19 cellular contexts compared by ENCODE assay signal in genomic region chr3:71033681-71034220, GRCh38.
DNase-seq lines count a peak whose midpoint lies in the region; ATAC-seq, FAIRE-seq and TF ChIP-seq lines count a peak whose summit lies in the region.
"Had no signal": no experiment of that assay in that cellular context is flagged by ENCODE, and none has a peak within 500 bp of the region (broad histone marks: within the 10 kb centered on the region; RNA-seq: fewer than 3 reads in every experiment).

No MANE protein-coding gene starts in this region.

- no peak overlapping the region for H2AFZ ChIP-seq in HepG2 (ENCODE audit: low read length)

- no peak for TF ChIP-seq RAD21 in HepG2 (CRISPR knock-in tag; IDR thresholded peaks at IDR 0.05)

- no peak for FAIRE-seq in HepG2 (lab: Jason Lieb, UNC)
- FAIRE-seq: GM12878 had no signal

- ATAC-seq in HepG2, result no peak
- ATAC-seq in right lobe of liver, result no peak
- ATAC-seq in GM18909 (IDR thresholded peaks at IDR 0.05; ENCODE audit: poor library complexity, unreplicated experiment), result no peak
- ATAC-seq in GM21447 (IDR thresholded peaks at IDR 0.05; ENCODE audit: unreplicated experiment), result no peak
- ATAC-seq: GM12878 had no signal

- H3K36me3 ChIP-seq in HepG2 (replicated peaks in 1 of 2; ENCODE audit: control insufficient read depth in 1 of 2, insufficient read depth in 2 of 2, low read length in 2 of 2) (peaks cover 19 to 71% of the 10 kb centered on the region in 2 experiments), right lobe of liver (peaks cover 0 to 10% (median 0%) of the 10 kb centered on the region in 4 donors), transverse colon (peaks cover 0 to 8% (median 0%) of the 10 kb centered on the region in 4 donors)
- H3K36me3 ChIP-seq: HAP-1 had no signal

- TF ChIP-seq EP300 in HepG2 (IDR thresholded peaks at IDR 0.05; ENCODE audit: low read depth in 2 of 2, low read length in 2 of 2) (no peak), HepG2 (CRISPR knock-in tag; IDR thresholded peaks at IDR 0.05; ENCODE audit: borderline replicate concordance) (no peak), transverse colon (IDR thresholded peaks at IDR 0.05; ENCODE audit: low read depth) (no peak)

- intact Hi-C loops in HepG2 (cut with micrococcal nuclease; ENCODE audit: unreplicated experiment) (no loop called here), right lobe of liver (cut with DNase I) (no loop called here), transverse colon (cut with DNase I; ENCODE audit: low total_unique reads) (no loop called here)

- H3K4me3 ChIP-seq in HepG2 (replicated peaks in 1 of 3; ENCODE audit: insufficient read depth in 1 of 3, low read depth in 2 of 3, low read length in 3 of 3) (no peak overlapping the region), right lobe of liver (no peak overlapping the region), transverse colon (no peak overlapping the region)
- H3K4me3 ChIP-seq: GM12878, HAP-1, lung, MG63 had no signal

- TF ChIP-seq POLR2A in HepG2 (IDR thresholded peaks at IDR 0.05; ENCODE audit: insufficient read depth in 1 of 2, low read depth in 2 of 2, low read length in 2 of 2) (no peak), right lobe of liver (IDR thresholded peaks at IDR 0.05) (no peak), transverse colon (IDR thresholded peaks at IDR 0.05) (no peak)

- 0 out of 2 replicates have a peak, but pooled peaks cover 4% of the 10 kb centered on the region for H4K20me1 ChIP-seq in HepG2 (ENCODE audit: insufficient read depth, low read length)

- no peak overlapping the region for H3K4me2 ChIP-seq in HepG2 (ENCODE audit: low read depth, low read length)

- POLR2A ChIA-PET in HepG2 (lab: Yijun Ruan, JAX), result no interaction called here

- H3K79me2 ChIP-seq in HepG2 (ENCODE audit: insufficient read depth, low read length), result peaks cover 25% of the 10 kb centered on the region

- no peaks in the 10 kb centered on the region for H3K9me3 Mint-ChIP-seq in activated naive CD8-positive, alpha-beta T cell (ENCODE audit: low read depth)
- H3K9me3 Mint-ChIP-seq in glutamatergic neuron (ENCODE audit: unreplicated experiment), result peaks cover 9% of the 10 kb centered on the region

- in situ Hi-C loops in HepG2 (cut with HindIII; ENCODE audit: extremely low pct_ligation_motif_present, low pct_unique_long_range_greater_than_20kb), result no loop called here
- in situ Hi-C loops in transverse colon (cut with MboI; ENCODE audit: low pct_ligation_motif_present in 1 of 4, low pct_unique_long_range_greater_than_20kb in 1 of 4, low sequenced_read_pairs in 3 of 4), result no loop called here

- WGBS in HepG2 (ENCODE audit: low lambda C conversion rate), result 99% methylated on average over 8 of the region's 9 CpGs
- 92% methylated on average over 4 of the region's 9 CpGs for WGBS in right lobe of liver (ENCODE audit: insufficient coverage, low coverage, low lambda C conversion rate, missing lambda C conversion rate)
- WGBS in transverse colon (ENCODE audit: low coverage in 1 of 2), 2 donors, result 85 to 93% methylated on average over 5 to 9 of the region's 9 CpGs

- H3K27me3 ChIP-seq in HepG2 (ENCODE audit: control insufficient read depth in 1 of 2, insufficient read depth in 2 of 2, low read length in 2 of 2) (no peaks in the 10 kb centered on the region), right lobe of liver (no peaks in the 10 kb centered on the region), transverse colon (no peaks in the 10 kb centered on the region)
- H3K27me3 ChIP-seq: MG63 had no signal

- peaks cover 27% of the 10 kb centered on the region for H3K36me3 Mint-ChIP-seq in activated naive CD8-positive, alpha-beta T cell
- H3K36me3 Mint-ChIP-seq in glutamatergic neuron (ENCODE audit: unreplicated experiment), result no peaks in the 10 kb centered on the region

- TF ChIP-seq CTCF in HepG2 (CRISPR knock-in tag; IDR thresholded peaks at IDR 0.05) (no peak), right lobe of liver (IDR thresholded peaks at IDR 0.05) (no peak), glutamatergic neuron (IDR thresholded peaks at IDR 0.05; ENCODE audit: partially characterized antibody, unreplicated experiment) (no peak), transverse colon (IDR thresholded peaks at IDR 0.05) (no peak)

- H3K4me1 Mint-ChIP-seq in activated naive CD8-positive, alpha-beta T cell (ENCODE audit: low read depth), result peaks cover 90% of the 10 kb centered on the region
- peaks cover 41% of the 10 kb centered on the region for H3K4me1 Mint-ChIP-seq in glutamatergic neuron (ENCODE audit: low read depth, unreplicated experiment)

- H3K4me3 Mint-ChIP-seq in activated naive CD8-positive, alpha-beta T cell, result peak overlapping the region; percentile 25
- H3K4me3 Mint-ChIP-seq in glutamatergic neuron (ENCODE audit: unreplicated experiment), result peak overlapping the region; percentile 40

- no TSS peak for BruUV-seq in HepG2 (replicated peaks; lab: Mats Ljungman, UMichigan)

- H3K4me1 ChIP-seq in HepG2 (ENCODE audit: insufficient read depth, low read length) (peaks cover 26% of the 10 kb centered on the region), right lobe of liver (peaks cover 0 to 11% (median 3%) of the 10 kb centered on the region in 4 donors), transverse colon (peaks cover 31 to 79% (median 53%) of the 10 kb centered on the region in 4 donors)

- no peak overlapping the region for H3K27ac ChIP-seq in HepG2 (ENCODE audit: extremely low read length, insufficient read depth, low read length)
- no peak overlapping the region for H3K27ac ChIP-seq in right lobe of liver
- H3K27ac ChIP-seq in transverse colon, result peak overlapping the region in 3 of 4 donors; percentile 41 to 79 (median 59)

- CTCF ChIA-PET in HepG2 (lab: Yijun Ruan, JAX; ENCODE audit: low intra/inter-chr PET ratio, low total read pairs), result no interaction called here

- H3K27me3 Mint-ChIP-seq in activated naive CD8-positive, alpha-beta T cell, result no peaks in the 10 kb centered on the region
- no peaks in the 10 kb centered on the region for H3K27me3 Mint-ChIP-seq in glutamatergic neuron (ENCODE audit: unreplicated experiment)

- no peak for DNase-seq in HepG2 (ENCODE audit: low spot score)
- no peak for DNase-seq in right lobe of liver
- no peak for DNase-seq in glutamatergic neuron
- no peak for DNase-seq in transverse colon
- DNase-seq in mucosa of gallbladder (ENCODE audit: low spot score), result no peak
- DNase-seq: activated CD8-positive, alpha-beta memory T cell treated with anti-CD3 and anti-CD28 coated beads, Interleukin-2, amount 50 U/mL, for 48 hours; amniotic stem cell; COR-L47; MG63; NCI-H1694; NCI-H446; Right ventricle myocardium superior; substantia nigra had no signal

- H3K9ac ChIP-seq in HepG2 (ENCODE audit: insufficient read depth, low read depth, low read length), result no peak overlapping the region

- H3K9me3 ChIP-seq in HepG2 (ENCODE audit: low read length), result no peaks in the 10 kb centered on the region
- no peaks in the 10 kb centered on the region for H3K9me3 ChIP-seq in right lobe of liver
- no peaks in the 10 kb centered on the region for H3K9me3 ChIP-seq in transverse colon
- H3K9me3 ChIP-seq: HAP-1, MG63 had no signal

- peak overlapping the region; percentile 88 for H3K27ac Mint-ChIP-seq in activated naive CD8-positive, alpha-beta T cell
- peak overlapping the region; percentile 83 for H3K27ac Mint-ChIP-seq in glutamatergic neuron (ENCODE audit: unreplicated experiment)

TF ChIP-seq in HepG2, 621 proteins besides CTCF, POLR2A, EP300 and RAD21:
- TF ChIP-seq ZNF326 (CRISPR knock-in tag; IDR thresholded peaks at IDR 0.05; ENCODE audit: borderline replicate concordance) (no peak), RBM22 (optimal IDR thresholded peaks at IDR 0.05; ENCODE audit: low read length) (peak; percentile 55)

Comparison
In these comparisons a context has a peak if more than half of its experiments do, and no peak if none do; other contexts are left out.
1. H3K27ac ChIP-seq: peak in transverse colon (3 of 4); none in HepG2 (single experiment) and right lobe of liver (0 of 3).